Comparison of ENCODE assay signal across 8 cellular contexts in the genomic region with DNA sequence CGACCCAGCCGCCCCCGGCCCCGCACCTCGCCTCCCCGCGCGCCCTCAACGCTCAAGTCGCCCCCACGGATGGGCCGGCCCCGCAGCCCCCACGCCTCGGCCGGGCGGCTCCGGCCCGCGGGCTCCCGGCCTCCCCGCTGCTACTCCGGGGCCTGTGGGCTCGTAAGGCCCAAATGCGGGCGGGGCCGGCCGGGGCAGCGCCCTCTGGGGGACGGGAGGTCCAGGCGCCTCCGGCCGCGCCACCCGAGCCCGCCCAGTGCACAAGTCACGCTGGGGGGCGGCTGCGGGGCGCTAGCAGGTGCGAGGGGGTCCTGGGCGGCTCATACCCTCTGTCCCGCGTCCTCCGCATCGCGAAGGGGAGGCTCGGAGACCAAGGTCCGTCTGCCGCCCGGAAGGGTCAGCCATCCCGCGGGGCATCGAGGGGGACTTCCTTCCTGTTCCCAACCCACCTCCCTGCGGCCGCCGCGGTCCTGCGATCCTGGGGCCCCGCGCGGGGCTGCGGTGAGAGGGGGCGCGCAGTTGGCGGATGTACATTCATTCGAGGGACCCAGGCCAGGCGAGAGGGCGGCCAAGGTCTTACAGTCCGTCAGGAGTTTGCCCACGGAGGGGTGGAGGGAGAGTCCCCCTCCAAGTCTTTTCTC. TPM values are rescaled to one million over a fixed set of nuclear protein-coding genes. Genes with fewer than 3 reads are reported as not detected.
DNase-seq lines count a peak whose midpoint lies in the region; ATAC-seq and TF ChIP-seq lines count a peak whose summit lies in the region.

Gene CIZ1, minus strand, starts transcription at position 167 of the 641 bp plus-strand sequence. CDS start 715 bp downstream, outside the sequence.

- peak within 1 kb of the TSS; percentile 98 for H3K4me3 Mint-ChIP-seq in activated naive CD8-positive, alpha-beta T cell
- peak within 1 kb of the TSS; percentile 99 for H3K4me3 Mint-ChIP-seq in type B pancreatic cell

- in situ Hi-C loops in KBM-7 (cut with MboI; ENCODE audit: low pct_unique_long_range_greater_than_20kb, low sequenced_read_pairs) = no loop called here

- H3K9me3 Mint-ChIP-seq in activated naive CD8-positive, alpha-beta T cell (ENCODE audit: low read depth) = no peaks in the 10 kb centered on the region
- no peaks in the 10 kb centered on the region for H3K9me3 Mint-ChIP-seq in type B pancreatic cell

- intact Hi-C loops in Right ventricle myocardium inferior (cut with DNase I) = no loop called here

- peak; percentile 87 for TF ChIP-seq CTCF in type B pancreatic cell (conservative IDR thresholded peaks at IDR 0.05)

- peaks cover 6% of the 10 kb centered on the region for H3K36me3 Mint-ChIP-seq in activated naive CD8-positive, alpha-beta T cell
- H3K36me3 Mint-ChIP-seq in type B pancreatic cell = peaks cover 9% of the 10 kb centered on the region

- ATAC-seq in GM21447 (IDR thresholded peaks at IDR 0.05; ENCODE audit: unreplicated experiment) (peak; percentile 62), Right ventricle myocardium inferior (peak; percentile 96)

- peak within 1 kb of the TSS; percentile 90 for H3K27ac Mint-ChIP-seq in activated naive CD8-positive, alpha-beta T cell
- H3K27ac Mint-ChIP-seq in type B pancreatic cell = peak within 1 kb of the TSS; percentile 85

- no peaks in the 10 kb centered on the region for H3K27me3 Mint-ChIP-seq in activated naive CD8-positive, alpha-beta T cell
- H3K27me3 Mint-ChIP-seq in type B pancreatic cell = no peaks in the 10 kb centered on the region

- H3K4me1 Mint-ChIP-seq in activated naive CD8-positive, alpha-beta T cell (ENCODE audit: low read depth) = peaks cover 26% of the 10 kb centered on the region
- peaks cover 6% of the 10 kb centered on the region for H3K4me1 Mint-ChIP-seq in type B pancreatic cell (ENCODE audit: unreplicated experiment)

- DNase-seq in DMS53 (lab: John Stamatoyannopoulos, UW) (peak; percentile 88), KBM-7 (peak; percentile 79), SKM-1 treated with dmso at 0.1 percent for 144 hours (lab: John Stamatoyannopoulos, UW; ENCODE audit: unreplicated experiment) (peak; percentile 58), Right ventricle myocardium inferior (ENCODE audit: missing footprints) (peak; percentile 93), pons (ENCODE audit: low spot score) (peak; percentile 68), type B pancreatic cell (ENCODE audit: extremely low spot score, unreplicated experiment) (peak; percentile 85)

RNA-seq across cellular contexts. Expression of gene CIZ1, which starts in this region (rescaled TPM):
- total RNA-seq in Right ventricle myocardium inferior (69.3 TPM), type B pancreatic cell (ENCODE audit: low replicate concordance) (141 and 186 TPM in 2 replicates)

Comparison
In these comparisons a context has a peak if more than half of its experiments do, and no peak if none do; other contexts are left out.
1. Peak in every context shown above with its lines: DNase-seq and ATAC-seq.